Comparison of ENCODE assay signal across 19 cellular contexts in genomic region chr6:169165561-169166300, GRCh38.
DNase-seq lines count a peak whose midpoint lies in the region; ATAC-seq and TF ChIP-seq lines count a peak whose summit lies in the region.
"Had no signal": no experiment of that assay in that cellular context is flagged by ENCODE, and none has a peak within 500 bp of the region (broad histone marks: within the 10 kb centered on the region; RNA-seq: fewer than 3 reads in every experiment).

No MANE protein-coding gene starts in this region.

- H3K79me2 ChIP-seq in H9 (ENCODE audit: insufficient read depth, low read length) (no peaks in the 10 kb centered on the region), fibroblast of lung (ENCODE audit: control insufficient read depth, insufficient read depth, low read length) (no peaks in the 10 kb centered on the region)

- no peaks in the 10 kb centered on the region for H3K4me1 Mint-ChIP-seq in H9
- H3K4me1 Mint-ChIP-seq in osteocyte (ENCODE audit: unreplicated experiment): peaks cover 66% of the 10 kb centered on the region

- H3K4me3 ChIP-seq in adipocyte (ENCODE audit: low read length) (no peak overlapping the region), fibroblast of lung (replicated peaks in 1 of 4; ENCODE audit: control extremely low read depth in 1 of 4, insufficient read depth in 1 of 4, low read depth in 3 of 4, low read length in 4 of 4) (no peak overlapping the region), Peyer's patch (no peak overlapping the region)
- H3K4me3 ChIP-seq: left lung, mucosa of descending colon had no signal

- no peak overlapping the region for H3K18ac ChIP-seq in H9 (ENCODE audit: insufficient read length, low read depth, low read length)

- no peak overlapping the region for H3K27ac Mint-ChIP-seq in H9
- peak overlapping the region; percentile 88 for H3K27ac Mint-ChIP-seq in osteocyte (ENCODE audit: unreplicated experiment)

- H3K23ac ChIP-seq in H9 (ENCODE audit: insufficient read length, low read depth, low read length): no peak overlapping the region

- H3K4me2 ChIP-seq in H9 (ENCODE audit: insufficient read depth, insufficient read length, low read length) (no peak overlapping the region), fibroblast of lung (ENCODE audit: extremely low read depth, insufficient read depth, low read length) (no peak overlapping the region)

- no peak overlapping the region for H2BK120ac ChIP-seq in H9 (ENCODE audit: low read depth, low read length, poor library complexity, severe bottlenecking)

- no peak for ATAC-seq in GM18870 (IDR thresholded peaks at IDR 0.05; ENCODE audit: unreplicated experiment)
- ATAC-seq: left lung, mucosa of descending colon had no signal

- H3K56ac ChIP-seq in H9 (ENCODE audit: insufficient read length, low read depth, low read length): no peak overlapping the region

- H3K9ac ChIP-seq in H9 (ENCODE audit: extremely low read depth, insufficient read length, low read length): no peak overlapping the region
- H3K9ac ChIP-seq in adipocyte (ENCODE audit: low read length): no peak overlapping the region
- no peak overlapping the region for H3K9ac ChIP-seq in fibroblast of lung (ENCODE audit: insufficient read depth, low read length)

- no peak overlapping the region for H3K14ac ChIP-seq in H9 (ENCODE audit: insufficient read depth, low read length)

- no peaks in the 10 kb centered on the region for H3K36me3 ChIP-seq in adipocyte (ENCODE audit: control insufficient read depth, insufficient read depth, low read length, severe bottlenecking)
- no peaks in the 10 kb centered on the region for H3K36me3 ChIP-seq in fibroblast of lung (ENCODE audit: control insufficient read depth, insufficient read depth, low read length)
- no peaks in the 10 kb centered on the region for H3K36me3 ChIP-seq in Peyer's patch
- H3K36me3 ChIP-seq: left lung had no signal

- no peak overlapping the region for H2BK12ac ChIP-seq in H9 (ENCODE audit: insufficient read length, low read depth, low read length)

- H3K27me3 ChIP-seq in H9 (ENCODE audit: insufficient read depth, low read length) (no peaks in the 10 kb centered on the region), adipocyte (replicated peaks; ENCODE audit: control insufficient read depth, insufficient read depth, low read length) (no peaks in the 10 kb centered on the region), fibroblast of lung (ENCODE audit: control insufficient read depth, insufficient read depth, low read length) (no peaks in the 10 kb centered on the region), Peyer's patch (no peaks in the 10 kb centered on the region)
- H3K27me3 ChIP-seq: left lung had no signal

- peaks cover 6% of the 10 kb centered on the region for H3K27me3 Mint-ChIP-seq in H9 (ENCODE audit: low read depth)
- no peaks in the 10 kb centered on the region for H3K27me3 Mint-ChIP-seq in osteocyte (ENCODE audit: unreplicated experiment)

- no peaks in the 10 kb centered on the region for H3K4me1 ChIP-seq in H9 (ENCODE audit: insufficient read depth, low read length)
- peaks cover 17% of the 10 kb centered on the region for H3K4me1 ChIP-seq in adipocyte (ENCODE audit: control insufficient read depth, insufficient read depth, low read length)
- peaks cover 24% of the 10 kb centered on the region for H3K4me1 ChIP-seq in fibroblast of lung (ENCODE audit: control insufficient read depth, extremely low read depth, insufficient read depth, low read length)
- no peaks in the 10 kb centered on the region for H3K4me1 ChIP-seq in Peyer's patch

- TF ChIP-seq CTCF in H9 (conservative IDR thresholded peaks at IDR 0.05) (no peak), fibroblast of lung (conservative IDR thresholded peaks at IDR 0.05 in 1 of 2, IDR thresholded peaks at IDR 0.05 in 1 of 2; ENCODE audit: low read depth in 1 of 2, low read length in 2 of 2) (no peak), osteocyte (IDR thresholded peaks at IDR 0.05) (no peak), Peyer's patch (IDR thresholded peaks at IDR 0.05) (no peak)

- H3K9me3 ChIP-seq in H9 (ENCODE audit: control insufficient read depth, low read depth, low read length) (no peaks in the 10 kb centered on the region), adipocyte (ENCODE audit: control insufficient read depth, low read length) (no peaks in the 10 kb centered on the region), fibroblast of lung (ENCODE audit: control insufficient read depth, insufficient read depth, low read depth, low read length) (no peaks in the 10 kb centered on the region), Peyer's patch (no peaks in the 10 kb centered on the region)
- H3K9me3 ChIP-seq: left lung, mucosa of descending colon had no signal

- no peaks in the 10 kb centered on the region for H3K23me2 ChIP-seq in H9 (ENCODE audit: insufficient read length, low read depth, low read length, poor library complexity, severe bottlenecking)

- H2BK5ac ChIP-seq in H9 (ENCODE audit: insufficient read length, low read length): no peak overlapping the region

- no peak for TF ChIP-seq POLR2A in Peyer's patch (IDR thresholded peaks at IDR 0.05)

- no peak overlapping the region for H4K5ac ChIP-seq in H9 (ENCODE audit: insufficient read length, low read depth, low read length)

- H3K79me1 ChIP-seq in H9 (ENCODE audit: insufficient read depth, low read depth, low read length, poor library complexity, severe bottlenecking): no peaks in the 10 kb centered on the region

- peaks cover 2% of the 10 kb centered on the region for H4K20me1 ChIP-seq in H9 (ENCODE audit: control insufficient read depth, insufficient read depth, insufficient read length)
- H4K20me1 ChIP-seq in fibroblast of lung (ENCODE audit: control insufficient read depth, extremely low read depth, insufficient read depth, low read length): no peaks in the 10 kb centered on the region

- no peak overlapping the region for H3K27ac ChIP-seq in H9 (ENCODE audit: insufficient read length, low read depth, low read length)
- H3K27ac ChIP-seq in fibroblast of lung (ENCODE audit: insufficient read depth, low read length): no peak overlapping the region
- no peak overlapping the region for H3K27ac ChIP-seq in Peyer's patch
- H3K27ac ChIP-seq: epithelial cell of prostate, left lung had no signal

- no peak overlapping the region for H2AK5ac ChIP-seq in H9 (ENCODE audit: insufficient read length, low read length)

- no peak overlapping the region for H2AFZ ChIP-seq in H9 (ENCODE audit: low read length)
- no peak overlapping the region for H2AFZ ChIP-seq in fibroblast of lung (ENCODE audit: low read length)

- H3K9me3 Mint-ChIP-seq in H9 (peaks cover 10 to 14% of the 10 kb centered on the region in 2 experiments; a peak in 3 of 5 replicates), osteocyte (ENCODE audit: unreplicated experiment) (no peaks in the 10 kb centered on the region)

- WGBS in H9 (ENCODE audit: extremely low coverage, insufficient read length, low lambda C conversion rate): no CpG with 5 or more reads among the region's 12 CpGs

- H4K8ac ChIP-seq in H9 (replicated peaks; ENCODE audit: insufficient read length, low read depth, low read length): no peak overlapping the region

- H3T11ph ChIP-seq in H9 (ENCODE audit: low read length): no peak overlapping the region

- no peak overlapping the region for H3K4ac ChIP-seq in H9 (ENCODE audit: low read depth, low read length)

- H2BK20ac ChIP-seq in H9 (ENCODE audit: low read depth, low read length, poor library complexity, severe bottlenecking): no peak overlapping the region

- H4K91ac ChIP-seq in H9 (ENCODE audit: insufficient read length, low read depth, low read length): no peak overlapping the region

- H3K36me3 Mint-ChIP-seq in H9 (ENCODE audit: insufficient read depth in 1 of 3, low read depth in 3 of 3): peaks cover 0 to 5% (median 0%) of the 10 kb centered on the region in 3 experiments; a peak in 2 of 7 replicates
- H3K36me3 Mint-ChIP-seq in osteocyte (ENCODE audit: unreplicated experiment): peaks cover 23% of the 10 kb centered on the region

- H3K4me3 Mint-ChIP-seq in H9 (no peak overlapping the region), osteocyte (ENCODE audit: unreplicated experiment) (no peak overlapping the region)

- peak; percentile 16 for DNase-seq in H9
- DNase-seq in adipocyte (ENCODE audit: low read depth): peak; percentile 29
- peak; percentile 57 to 76 for DNase-seq in fibroblast of lung (ENCODE audit: low read depth in 2 of 2)
- DNase-seq in osteocyte (ENCODE audit: extremely low spot score, unreplicated experiment): peak; percentile 63
- DNase-seq in SIG-M5 treated with dmso at 0.1 percent for 504 hours (lab: John Stamatoyannopoulos, UW; ENCODE audit: unreplicated experiment): no peak
- no peak for DNase-seq in Peyer's patch
- DNase-seq in T-helper 1 cell: no peak
- DNase-seq: activated CD4-positive, alpha-beta T cell treated with anti-CD3 and anti-CD28 coated beads for 48 hours; activated naive CD4-positive, alpha-beta T cell treated with Interleukin-2 at 50 U/mL for 16 hours; dermis blood vessel endothelial cell; DND-41; GOT3; left lung; MM.1S; mucosa of descending colon; NCI-H2029 treated with DMSO at 0.1 percent for 48 hours; NCI-H524 had no signal

- no peak overlapping the region for H2BK15ac ChIP-seq in H9 (ENCODE audit: low read depth, low read length)

Comparison
In these comparisons a context has a peak if more than half of its experiments do, and no peak if none do; other contexts are left out.
1. DNase-seq: peak in H9 (single experiment), adipocyte (single experiment), fibroblast of lung (2 of 2) and osteocyte (single experiment); none in SIG-M5 treated with dmso at 0.1 percent for 504 hours (single experiment), Peyer's patch (0 of 3) and T-helper 1 cell (0 of 5).